ENCODE assay signal across 13 cellular contexts in genomic region chr2:240972636-240973521, GRCh38. TPM values are rescaled to one million over a fixed set of nuclear protein-coding genes. Genes with fewer than 3 reads are reported as not detected.
DNase-seq lines count a peak whose midpoint lies in the region; ATAC-seq, FAIRE-seq and TF ChIP-seq lines count a peak whose summit lies in the region.
"Had no signal": no experiment of that assay in that cellular context is flagged by ENCODE, and none has a peak within 500 bp of the region (broad histone marks: within the 10 kb centered on the region; RNA-seq: fewer than 3 reads in every experiment).

No MANE protein-coding gene starts in this region.

- FAIRE-seq in urothelium cell line (lab: Jason Lieb, UNC), result no peak

- ATAC-seq in Right ventricle myocardium superior (ENCODE audit: poor library complexity) (no peak), right lobe of liver (peak in 2 of 4 donors; percentile 42 to 50)
- ATAC-seq: activated CD8-positive, alpha-beta T cell treated with anti-CD3 and anti-CD28 coated beads for 36 hours; T-cell had no signal

- H3K36me3 Mint-ChIP-seq in endothelial cell (ENCODE audit: low read depth, unreplicated experiment), result no peaks in the 10 kb centered on the region
- H3K36me3 Mint-ChIP-seq: T-cell had no signal

- H3K4me1 Mint-ChIP-seq in endothelial cell (ENCODE audit: unreplicated experiment), result no peaks in the 10 kb centered on the region

- TF ChIP-seq CTCF in right atrium auricular region (IDR thresholded peaks at IDR 0.05) (no peak), right lobe of liver (IDR thresholded peaks at IDR 0.05) (no peak), vagina (IDR thresholded peaks at IDR 0.05) (no peak), endothelial cell (IDR thresholded peaks at IDR 0.05; ENCODE audit: unreplicated experiment) (no peak)

- WGBS in right lobe of liver (ENCODE audit: insufficient coverage, low coverage, low lambda C conversion rate, missing lambda C conversion rate), result 46% methylated on average over 6 of the region's 17 CpGs

- DNase-seq in Right ventricle myocardium superior (peak; percentile 48), right atrium auricular region (ENCODE audit: low spot score) (no peak), caudate nucleus (lab: John Stamatoyannopoulos, UW) (peak in 43 of 61 donors; percentile 11 to 85 (median 41)), right lobe of liver (peak in 2 of 3 donors; percentile 16 to 54), vagina (ENCODE audit: extremely low spot score in 2 of 2) (no peak), urothelium cell line (ENCODE audit: low spot score) (no peak), middle frontal gyrus (ENCODE audit: extremely low spot score, low spot score) (no peak), endothelial cell (ENCODE audit: low spot score) (no peak)
- DNase-seq: activated CD8-positive, alpha-beta T cell treated with anti-CD3 and anti-CD28 coated beads for 36 hours; AML-193; erythroblast; stimulated activated CD4-positive, alpha-beta T cell treated with anti-CD3 and anti-CD28 coated beads, Interleukin-12 subunit alpha, Interleukin-12 subunit beta, amount 100 ng/mL, for 4 hours; T-cell had no signal

- H3K9me3 ChIP-seq in right atrium auricular region (no peaks in the 10 kb centered on the region), right lobe of liver (no peaks in the 10 kb centered on the region), vagina (no peaks in the 10 kb centered on the region)

- H3K27ac ChIP-seq in right atrium auricular region (no peak overlapping the region), caudate nucleus (ENCODE audit: low read depth, low read length) (peak overlapping the region; percentile 36), right lobe of liver (no peak overlapping the region), vagina (peak overlapping the region; percentile 66)

- H3K27me3 ChIP-seq in right atrium auricular region (no peaks in the 10 kb centered on the region), right lobe of liver (no peaks in the 10 kb centered on the region), vagina (no peaks in the 10 kb centered on the region)

- no peak overlapping the region for H3K4me3 Mint-ChIP-seq in endothelial cell (ENCODE audit: unreplicated experiment)
- H3K4me3 Mint-ChIP-seq: activated CD8-positive, alpha-beta T cell treated with anti-CD3 and anti-CD28 coated beads for 36 hours; T-cell had no signal

- no peak overlapping the region for H3K4me3 ChIP-seq in right atrium auricular region
- no peak overlapping the region for H3K4me3 ChIP-seq in right lobe of liver
- H3K4me3 ChIP-seq in vagina, result no peak overlapping the region

- H3K4me1 ChIP-seq in right atrium auricular region (no peaks in the 10 kb centered on the region), right lobe of liver (peaks cover 0 to 6% (median 0%) of the 10 kb centered on the region in 4 donors), vagina (peaks cover 19% of the 10 kb centered on the region)

- no peak overlapping the region for H3K27ac Mint-ChIP-seq in endothelial cell (ENCODE audit: unreplicated experiment)
- H3K27ac Mint-ChIP-seq: activated CD8-positive, alpha-beta T cell treated with anti-CD3 and anti-CD28 coated beads for 36 hours; T-cell had no signal

- TF ChIP-seq POLR2A in right lobe of liver (IDR thresholded peaks at IDR 0.05) (no peak), vagina (IDR thresholded peaks at IDR 0.05) (no peak)

- intact Hi-C loops in Right ventricle myocardium superior (cut with DNase I), result no loop called here
- intact Hi-C loops in right lobe of liver (cut with DNase I), result no loop called here
- intact Hi-C loops in vagina (cut with DNase I), result no loop called here

- no peaks in the 10 kb centered on the region for H3K36me3 ChIP-seq in right atrium auricular region
- H3K36me3 ChIP-seq in right lobe of liver, result no peaks in the 10 kb centered on the region
- H3K36me3 ChIP-seq in vagina, result no peaks in the 10 kb centered on the region

- no peaks in the 10 kb centered on the region for H3K9me3 Mint-ChIP-seq in endothelial cell (ENCODE audit: unreplicated experiment)
- H3K9me3 Mint-ChIP-seq: activated CD8-positive, alpha-beta T cell treated with anti-CD3 and anti-CD28 coated beads for 36 hours had no signal

- peaks cover 3% of the 10 kb centered on the region for H3K27me3 Mint-ChIP-seq in endothelial cell (ENCODE audit: unreplicated experiment)

RNA-seq across cellular contexts. Expression of gene SNED1, which starts 25.5 kb away (rescaled TPM):
- total RNA-seq in Right ventricle myocardium superior, result 8.0 TPM
- total RNA-seq in right atrium auricular region, result 10 to 100 TPM in 1 of 2 donors, 1 to 10 TPM in 1; 9.9 to 16.4 TPM
- 10 to 100 TPM in 4 of 6 experiments, 1 to 10 TPM in 2; 7.4 to 27.8 (median 13.2) TPM for total RNA-seq in right lobe of liver
- 55.5 TPM for total RNA-seq in vagina
- 2.3 TPM for total RNA-seq in endothelial cell (ENCODE audit: unreplicated experiment)

Comparison
In these comparisons a context has a peak if more than half of its experiments do, and no peak if none do; other contexts are left out.
1. DNase-seq: peak in Right ventricle myocardium superior (single experiment), caudate nucleus (43 of 61) and right lobe of liver (2 of 3); none in right atrium auricular region (single experiment), vagina (0 of 2), urothelium cell line (single experiment), middle frontal gyrus (single experiment) and endothelial cell (single experiment).
2. H3K27ac ChIP-seq: peak in caudate nucleus (single experiment) and vagina (single experiment); none in right atrium auricular region (0 of 2) and right lobe of liver (0 of 3).